Comparison of ENCODE assay signal across 12 cellular contexts in genomic region chr4:170336238-170336775, GRCh38.
A peak's percentile ranks its signal among the peaks of the same experiment; 100 is the strongest.
DNase-seq lines count a peak whose midpoint lies in the region; ATAC-seq and TF ChIP-seq lines count a peak whose summit lies in the region.
"Had no signal": no experiment of that assay in that cellular context is flagged by ENCODE, and none has a peak within 500 bp of the region (broad histone marks: within the 10 kb centered on the region; RNA-seq: fewer than 3 reads in every experiment).

No MANE protein-coding gene starts in this region.

- no peaks in the 10 kb centered on the region for H3K9me3 ChIP-seq in thyroid gland

- no peaks in the 10 kb centered on the region for H3K27me3 Mint-ChIP-seq in natural killer cell (ENCODE audit: low read depth in 2 of 2)
- H3K27me3 Mint-ChIP-seq: activated naive CD8-positive, alpha-beta T cell treated with anti-CD3 and anti-CD28 coated beads, Interleukin-2, amount 50 U/mL, for 24 hours had no signal

- H3K4me1 ChIP-seq in foreskin keratinocyte: no peaks in the 10 kb centered on the region
- H3K4me1 ChIP-seq in thyroid gland: no peaks in the 10 kb centered on the region

- H3K4me1 Mint-ChIP-seq in natural killer cell: no peaks in the 10 kb centered on the region
- H3K4me1 Mint-ChIP-seq: activated naive CD8-positive, alpha-beta T cell treated with anti-CD3 and anti-CD28 coated beads, Interleukin-2, amount 50 U/mL, for 24 hours had no signal

- WGBS in thyroid gland, 2 donors: 48 to 53% methylated on average over 3 of the region's 3 CpGs

- H3K4me3 ChIP-seq in thyroid gland (replicated peaks in 1 of 3): no peak overlapping the region

- TF ChIP-seq CTCF in foreskin keratinocyte (conservative IDR thresholded peaks at IDR 0.05) (no peak), thyroid gland (IDR thresholded peaks at IDR 0.05) (no peak), natural killer cell (IDR thresholded peaks at IDR 0.05) (no peak)

- H3K27ac ChIP-seq in foreskin keratinocyte (no peak overlapping the region), thyroid gland (no peak overlapping the region)
- H3K27ac ChIP-seq: C4-2B had no signal

- no peaks in the 10 kb centered on the region for H3K36me3 ChIP-seq in thyroid gland

- H3K4me3 Mint-ChIP-seq in natural killer cell: no peak overlapping the region
- H3K4me3 Mint-ChIP-seq: activated CD8-positive, alpha-beta T cell treated with anti-CD3 and anti-CD28 coated beads, Interleukin-2, amount 10 ng/mL, durations not matched to agents 7 days and 5 days; activated naive CD8-positive, alpha-beta T cell treated with anti-CD3 and anti-CD28 coated beads, Interleukin-2, amount 50 U/mL, for 24 hours had no signal

- TF ChIP-seq POLR2A in thyroid gland (IDR thresholded peaks at IDR 0.05): no peak

- intact Hi-C loops in thyroid gland (cut with DNase I): no loop called here
- intact Hi-C loops in natural killer cell (cut with micrococcal nuclease): no loop called here

- DNase-seq in foreskin keratinocyte (no peak), thyroid gland (no peak), natural killer cell (no peak)
- DNase-seq in NK-92 treated with Interleukin-12 subunit alpha and Interleukin-12 subunit beta, amount 100 ng/mL, for 24 hours (lab: John Stamatoyannopoulos, UW): no peak
- DNase-seq: activated CD8-positive, alpha-beta T cell treated with anti-CD3 and anti-CD28 coated beads, Interleukin-2, amount 10 ng/mL, durations not matched to agents 7 days and 5 days; activated naive CD8-positive, alpha-beta T cell treated with anti-CD3 and anti-CD28 coated beads, Interleukin-2, amount 50 U/mL, for 24 hours; head of caudate nucleus had no signal

- peaks cover 6 to 8% of the 10 kb centered on the region in 2 donors for H3K9me3 Mint-ChIP-seq in natural killer cell

- H3K36me3 Mint-ChIP-seq in natural killer cell: peaks cover 7% of the 10 kb centered on the region

- ATAC-seq in GM18517 (IDR thresholded peaks at IDR 0.05; ENCODE audit: unreplicated experiment) (peak; percentile 93), GM21381 (IDR thresholded peaks at IDR 0.05; ENCODE audit: unreplicated experiment) (peak; percentile 89), HG02973 (IDR thresholded peaks at IDR 0.05; ENCODE audit: unreplicated experiment) (peak; percentile 95), HG03575 (IDR thresholded peaks at IDR 0.05; ENCODE audit: extremely low read depth, insufficient number of reproducible peaks, low FRiP score, unreplicated experiment) (peak; percentile 97), foreskin keratinocyte (no peak), natural killer cell (no peak)
- ATAC-seq: activated CD8-positive, alpha-beta T cell treated with anti-CD3 and anti-CD28 coated beads, Interleukin-2, amount 10 ng/mL, durations not matched to agents 7 days and 5 days; activated naive CD8-positive, alpha-beta T cell treated with anti-CD3 and anti-CD28 coated beads, Interleukin-2, amount 50 U/mL, for 24 hours had no signal

- H3K27me3 ChIP-seq in foreskin keratinocyte: no peaks in the 10 kb centered on the region
- no peaks in the 10 kb centered on the region for H3K27me3 ChIP-seq in thyroid gland

- no peak overlapping the region for H3K27ac Mint-ChIP-seq in natural killer cell
- H3K27ac Mint-ChIP-seq: activated CD8-positive, alpha-beta T cell treated with anti-CD3 and anti-CD28 coated beads, Interleukin-2, amount 10 ng/mL, durations not matched to agents 7 days and 5 days; activated naive CD8-positive, alpha-beta T cell treated with anti-CD3 and anti-CD28 coated beads, Interleukin-2, amount 50 U/mL, for 24 hours had no signal

Comparison
In these comparisons a context has a peak if more than half of its experiments do, and no peak if none do; other contexts are left out.
1. ATAC-seq: peak in GM18517 (single experiment), GM21381 (single experiment), HG02973 (single experiment) and HG03575 (single experiment); none in foreskin keratinocyte (single experiment) and natural killer cell (0 of 3).